24 cellular contexts compared by ENCODE assay signal in genomic region chr9:116094846-116095245, GRCh38. TPM values are rescaled to one million over a fixed set of nuclear protein-coding genes. Genes with fewer than 3 reads are reported as not detected.
"Had no signal": no experiment of that assay in that cellular context is flagged by ENCODE, and none has a peak within 500 bp of the region (broad histone marks: within the 10 kb centered on the region; RNA-seq: fewer than 3 reads in every experiment).

No MANE protein-coding gene starts in this region.

- DNase-seq: activated CD4-positive, alpha-beta memory T cell treated with anti-CD3 and anti-CD28 coated beads, Interleukin-2, amount 10 ng/mL, durations not matched to agents 7 days and 5 days; activated CD4-positive, alpha-beta T cell treated with anti-CD3 and anti-CD28 coated beads for 1 hour; activated CD4-positive, alpha-beta T cell treated with anti-CD3 and anti-CD28 coated beads, Interleukin-2, amount 10 ng/mL, durations not matched to agents 7 days and 5 days; activated gamma-delta T cell treated with Interleukin-2 at 50 U/mL for 16 hours; activated naive CD4-positive, alpha-beta T cell treated with anti-CD3 and anti-CD28 coated beads, Interleukin-2, amount 50 U/mL, for 16 hours; activated T-cell treated with anti-CD3 and anti-CD28 coated beads, Interleukin-2, amount 50 U/mL, for 4 hours; amygdala; endodermal cell; heart right ventricle; left ventricle myocardium inferior; mucosa of descending colon; pancreas; psoas muscle; stimulated activated CD4-positive, alpha-beta T cell treated with anti-CD3 and anti-CD28 coated beads, Interleukin-1b, Interleukin-23, amount 100 ng/mL, for 48 hours; stimulated activated naive B cell treated with anti-CD40 and anti-IgM and Interleukin-4, amounts not matched to agents 10 μg/mL and 1 μg/mL and 100 μg/mL, for 72 hours; stomach; T-helper 2 cell; thyroid gland; upper lobe of right lung had no signal

- H3K9me3 ChIP-seq: breast epithelium, left ventricle myocardium inferior, mucosa of descending colon, pancreas, psoas muscle, stomach, thyroid gland, upper lobe of right lung had no signal

- H3K4me1 ChIP-seq: breast epithelium, heart right ventricle, left ventricle myocardium inferior, pancreas, psoas muscle, stomach, thyroid gland, upper lobe of right lung had no signal

- ATAC-seq: activated T-cell treated with anti-CD3 and anti-CD28 coated beads, Interleukin-2, amount 50 U/mL, for 4 hours; activated T-helper 17 cell treated with anti-CD3 and anti-CD28 coated beads, Interleukin-2, amount 50 U/mL, for 72 hours; heart right ventricle; mucosa of descending colon; pancreas; psoas muscle; stimulated activated naive B cell treated with anti-CD40 and anti-IgM and Interleukin-4, amounts not matched to agents 10 μg/mL and 1 μg/mL and 100 μg/mL, for 72 hours; upper lobe of right lung; WTC11 had no signal

- H3K27ac ChIP-seq: breast epithelium, heart right ventricle, left ventricle myocardium inferior, pancreas, psoas muscle, stomach, thyroid gland, upper lobe of right lung had no signal

- H3K27me3 ChIP-seq: breast epithelium, heart right ventricle, stomach, thyroid gland, upper lobe of right lung had no signal

- FAIRE-seq: pancreas had no signal

- H3K4me2 ChIP-seq: smooth muscle cell had no signal

- H3K36me3 ChIP-seq: breast epithelium, heart right ventricle, left ventricle myocardium inferior, pancreas, stomach, thyroid gland, upper lobe of right lung had no signal

- H3K4me3 ChIP-seq: breast epithelium, heart right ventricle, left ventricle myocardium inferior, lung, mucosa of descending colon, pancreas, psoas muscle, smooth muscle cell, stomach, thyroid gland, upper lobe of right lung had no signal

RNA-seq across cellular contexts. Expression of gene PAPPA, which starts 58.7 kb away (rescaled TPM):
- total RNA-seq: activated CD4-positive, alpha-beta memory T cell treated with anti-CD3 and anti-CD28 coated beads, Interleukin-2, amount 10 ng/mL, durations not matched to agents 7 days and 5 days; activated CD4-positive, alpha-beta T cell treated with anti-CD3 and anti-CD28 coated beads, Interleukin-2, amount 10 ng/mL, durations not matched to agents 7 days and 5 days had no signal
